In the genomic region with DNA sequence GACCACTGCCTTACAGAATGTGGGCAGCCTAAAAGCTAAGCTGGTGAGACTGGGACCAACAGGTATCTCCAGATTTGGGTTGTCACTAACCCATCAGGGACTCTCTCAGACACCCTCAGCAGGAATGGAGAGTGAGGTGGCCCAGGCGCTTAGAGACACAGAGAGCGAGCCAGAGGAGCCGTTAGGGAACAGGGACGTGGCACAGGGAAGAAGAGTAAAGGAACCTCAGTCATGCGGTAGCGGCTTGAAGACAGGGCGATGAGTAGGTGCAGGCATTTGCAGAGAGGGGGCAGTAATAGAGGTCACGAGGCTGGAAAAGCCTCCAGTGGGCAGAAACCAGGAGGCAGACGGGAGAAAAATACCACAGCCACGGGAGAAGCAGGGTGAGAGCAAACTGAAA, we compare ENCODE assay signal across 15 cellular contexts.
DNase-seq lines count a peak whose midpoint lies in the region; FAIRE-seq and TF ChIP-seq lines count a peak whose summit lies in the region.
"Had no signal": no experiment of that assay in that cellular context is flagged by ENCODE, and none has a peak within 500 bp of the region (broad histone marks: within the 10 kb centered on the region; RNA-seq: fewer than 3 reads in every experiment).

No MANE protein-coding gene starts in this region.

- no peak for TF ChIP-seq POLR2A in GM12891 (IDR thresholded peaks at IDR 0.05; ENCODE audit: low read depth, low read length)

- peaks cover 4% of the 10 kb centered on the region for H3K4me1 Mint-ChIP-seq in osteocyte (ENCODE audit: unreplicated experiment)

- peak overlapping the region in 1 of 2 donors; percentile 42 for H3K9ac ChIP-seq in colonic mucosa (ENCODE audit: low read depth in 2 of 2, low read length in 2 of 2)
- H3K9ac ChIP-seq in GM23248: no peak overlapping the region

- H3K4me2 ChIP-seq in GM23248 (ENCODE audit: unreplicated experiment): no peak overlapping the region
- H3K4me2 ChIP-seq: PC-9 had no signal

- H3K36me3 ChIP-seq in colonic mucosa (no peaks in the 10 kb centered on the region), GM23248 (ENCODE audit: low read depth) (no peaks in the 10 kb centered on the region)
- H3K36me3 ChIP-seq: thoracic aorta had no signal

- H3K27me3 ChIP-seq in colonic mucosa: no peaks in the 10 kb centered on the region
- H3K27me3 ChIP-seq in GM23248 (replicated peaks; ENCODE audit: insufficient read depth): peaks cover 14% of the 10 kb centered on the region; the same call in 1 of the 2 replicates

- no peaks in the 10 kb centered on the region for H3K9me3 Mint-ChIP-seq in osteocyte (ENCODE audit: unreplicated experiment)
- H3K9me3 Mint-ChIP-seq: CD8-positive, alpha-beta T cell; effector memory CD8-positive, alpha-beta T cell had no signal

- H3K27ac ChIP-seq in colonic mucosa (no peak overlapping the region), GM23248 (no peak overlapping the region)
- H3K27ac ChIP-seq: PC-9, thoracic aorta had no signal

- H3K9me3 ChIP-seq in colonic mucosa: no peaks in the 10 kb centered on the region
- no peaks in the 10 kb centered on the region for H3K9me3 ChIP-seq in GM23248 (ENCODE audit: low read depth)
- H3K9me3 ChIP-seq: thoracic aorta had no signal

- no peaks in the 10 kb centered on the region for H3K9me2 ChIP-seq in GM23248 (ENCODE audit: insufficient read depth)

- no peaks in the 10 kb centered on the region for H3F3A ChIP-seq in GM23248 (ENCODE audit: insufficient read depth)

- FAIRE-seq in GM12891 (lab: Jason Lieb, UNC): peak; percentile 28

- WGBS in GM23248 (ENCODE audit: low coverage in 1 of 2, low lambda C conversion rate in 2 of 2, missing lambda C conversion rate in 2 of 2), 2 experiments: 31 to 33% methylated on average over 10 of the region's 10 CpGs

- no peak overlapping the region for H2AFZ ChIP-seq in GM23248
- H2AFZ ChIP-seq: PC-9 had no signal

- intact Hi-C loops in colonic mucosa (cut with DNase I): no loop called here

- H3K4me3 ChIP-seq in colonic mucosa: no peak overlapping the region
- H3K4me3 ChIP-seq in GM23248: no peak overlapping the region
- H3K4me3 ChIP-seq: PC-9, thoracic aorta had no signal

- DNase-seq in GM12891 (ENCODE audit: insufficient read length, low spot score) (no peak), RPMI8226 (peak; percentile 63), colonic mucosa (peak; percentile 20), osteocyte (ENCODE audit: extremely low spot score, unreplicated experiment) (peak; percentile 62), UCSD-AML1 (lab: John Stamatoyannopoulos, UW; ENCODE audit: unreplicated experiment) (no peak), NCI-H510A (lab: John Stamatoyannopoulos, UW) (no peak), GM23248 (no peak)
- DNase-seq: kidney glomerular epithelial cell, NCI-H1105 treated with DMSO at 0.1 percent for 48 hours, NCI-H510A treated with DMSO at 0.1 percent for 48 hours, PC-9, T-helper 9 cell had no signal

- no peak for TF ChIP-seq CTCF in colonic mucosa (IDR thresholded peaks at IDR 0.05)
- no peak for TF ChIP-seq CTCF in osteocyte (IDR thresholded peaks at IDR 0.05)

- H3K27ac Mint-ChIP-seq in osteocyte (ENCODE audit: unreplicated experiment): no peak overlapping the region
- H3K27ac Mint-ChIP-seq: CD8-positive, alpha-beta T cell had no signal

- H3K27me3 Mint-ChIP-seq in osteocyte (ENCODE audit: unreplicated experiment): peaks cover 2% of the 10 kb centered on the region

- in situ Hi-C loops in GM23248 (cut with MboI): no loop called here

- no peaks in the 10 kb centered on the region for H4K20me1 ChIP-seq in GM23248 (ENCODE audit: insufficient read depth)

- H3K36me3 Mint-ChIP-seq in osteocyte (ENCODE audit: unreplicated experiment): no peaks in the 10 kb centered on the region
- H3K36me3 Mint-ChIP-seq: CD8-positive, alpha-beta T cell had no signal

- H3K4me1 ChIP-seq in colonic mucosa (peaks cover 16% of the 10 kb centered on the region), GM23248 (ENCODE audit: insufficient read depth) (no peaks in the 10 kb centered on the region)

- no peaks in the 10 kb centered on the region for H3K79me2 ChIP-seq in GM23248 (ENCODE audit: insufficient read depth)

- H3K4me3 Mint-ChIP-seq in osteocyte (ENCODE audit: unreplicated experiment): no peak overlapping the region

TF ChIP-seq in GM12891, 5 proteins besides CTCF, POLR2A, EP300 and RAD21:
- TF ChIP-seq PAX5 (IDR thresholded peaks at IDR 0.05; ENCODE audit: insufficient read depth, low read length, severe bottlenecking): no peak

Comparison
In these comparisons a context has a peak if more than half of its experiments do, and no peak if none do; other contexts are left out.
1. DNase-seq: peak in RPMI8226 (single experiment), colonic mucosa (single experiment) and osteocyte (single experiment); none in GM12891 (single experiment), UCSD-AML1 (single experiment), NCI-H510A (single experiment) and GM23248 (single experiment).